ENCODE assay signal across 5 cellular contexts in the genomic region with DNA sequence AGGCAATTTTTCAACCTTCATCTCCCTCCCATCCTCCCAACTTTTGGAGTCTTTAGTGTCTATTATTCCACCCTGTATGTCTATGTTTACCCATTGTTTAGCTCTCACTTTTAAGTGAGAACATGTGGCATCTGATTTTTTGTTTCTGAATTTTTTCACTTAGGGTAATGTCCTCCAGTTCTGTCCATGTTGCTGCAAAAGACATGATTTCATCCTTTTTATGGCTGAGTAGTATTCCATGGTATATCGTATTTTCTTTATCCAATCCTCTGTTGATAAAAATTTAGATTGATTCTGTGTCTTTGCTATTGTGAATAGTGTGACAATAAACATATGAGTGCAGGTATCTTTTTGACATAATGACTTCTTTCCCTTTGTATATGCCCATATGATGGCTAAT. TPM values are rescaled to one million over a fixed set of nuclear protein-coding genes. Genes with fewer than 3 reads are reported as not detected.
"Had no signal": no experiment of that assay in that cellular context is flagged by ENCODE, and none has a peak within 500 bp of the region (broad histone marks: within the 10 kb centered on the region; RNA-seq: fewer than 3 reads in every experiment).

No MANE protein-coding gene starts in this region.

- H3K27ac ChIP-seq: KMS-11 had no signal

- H3K4me3 ChIP-seq: GM23338 had no signal

- DNase-seq: H9 had no signal

- H3K4me3 Mint-ChIP-seq: GM23338, H9 had no signal

- H3K4me2 ChIP-seq: GM23338, KMS-11 had no signal

- H3K4me1 Mint-ChIP-seq: GM23338 had no signal

- H3K9ac ChIP-seq: KMS-11 had no signal

- H3K27ac Mint-ChIP-seq: GM23338, H9 had no signal

- H2AFZ ChIP-seq: GM23338 had no signal

RNA-seq across cellular contexts. Expression of a gene that starts 48.2 kb away (rescaled TPM):
- polyA plus RNA-seq: GM23338, H1, IMR-90 had no signal
